In genomic region chr1:228097333-228098081, GRCh38 we compare ENCODE assay signal across 2 cellular contexts.
TF ChIP-seq lines count a peak whose summit lies in the region.

No MANE protein-coding gene starts in this region.

TF ChIP-seq in SK-N-SH, 30 proteins besides CTCF, POLR2A, EP300 and RAD21 (continued from another document):
- TF ChIP-seq YY1 (IDR thresholded peaks at IDR 0.05; ENCODE audit: low read depth) (no peak), GATA2 (CRISPR knock-in tag; IDR thresholded peaks at IDR 0.05) (no peak), SIN3A (IDR thresholded peaks at IDR 0.05; ENCODE audit: borderline replicate concordance, low read depth, low read length) (no peak)
- TF ChIP-seq, protein P1, sequence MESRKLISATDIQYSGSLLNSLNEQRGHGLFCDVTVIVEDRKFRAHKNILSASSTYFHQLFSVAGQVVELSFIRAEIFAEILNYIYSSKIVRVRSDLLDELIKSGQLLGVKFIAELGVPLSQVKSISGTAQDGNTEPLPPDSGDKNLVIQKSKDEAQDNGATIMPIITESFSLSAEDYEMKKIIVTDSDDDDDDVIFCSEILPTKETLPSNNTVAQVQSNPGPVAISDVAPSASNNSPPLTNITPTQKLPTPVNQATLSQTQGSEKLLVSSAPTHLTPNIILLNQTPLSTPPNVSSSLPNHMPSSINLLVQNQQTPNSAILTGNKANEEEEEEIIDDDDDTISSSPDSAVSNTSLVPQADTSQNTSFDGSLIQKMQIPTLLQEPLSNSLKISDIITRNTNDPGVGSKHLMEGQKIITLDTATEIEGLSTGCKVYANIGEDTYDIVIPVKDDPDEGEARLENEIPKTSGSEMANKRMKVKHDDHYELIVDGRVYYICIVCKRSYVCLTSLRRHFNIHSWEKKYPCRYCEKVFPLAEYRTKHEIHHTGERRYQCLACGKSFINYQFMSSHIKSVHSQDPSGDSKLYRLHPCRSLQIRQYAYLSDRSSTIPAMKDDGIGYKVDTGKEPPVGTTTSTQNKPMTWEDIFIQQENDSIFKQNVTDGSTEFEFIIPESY (IDR thresholded peaks at IDR 0.05; ENCODE audit: borderline replicate concordance, low read depth) = no peak
TF ChIP-seq in SK-N-SH: peak in this region for 0.

TF ChIP-seq in SK-N-SH treated with all-trans-retinoic acid at 6 μM for 48 hours, 23 proteins besides CTCF, POLR2A, EP300 and RAD21 (continued from another document):
- TF ChIP-seq, protein P2, sequence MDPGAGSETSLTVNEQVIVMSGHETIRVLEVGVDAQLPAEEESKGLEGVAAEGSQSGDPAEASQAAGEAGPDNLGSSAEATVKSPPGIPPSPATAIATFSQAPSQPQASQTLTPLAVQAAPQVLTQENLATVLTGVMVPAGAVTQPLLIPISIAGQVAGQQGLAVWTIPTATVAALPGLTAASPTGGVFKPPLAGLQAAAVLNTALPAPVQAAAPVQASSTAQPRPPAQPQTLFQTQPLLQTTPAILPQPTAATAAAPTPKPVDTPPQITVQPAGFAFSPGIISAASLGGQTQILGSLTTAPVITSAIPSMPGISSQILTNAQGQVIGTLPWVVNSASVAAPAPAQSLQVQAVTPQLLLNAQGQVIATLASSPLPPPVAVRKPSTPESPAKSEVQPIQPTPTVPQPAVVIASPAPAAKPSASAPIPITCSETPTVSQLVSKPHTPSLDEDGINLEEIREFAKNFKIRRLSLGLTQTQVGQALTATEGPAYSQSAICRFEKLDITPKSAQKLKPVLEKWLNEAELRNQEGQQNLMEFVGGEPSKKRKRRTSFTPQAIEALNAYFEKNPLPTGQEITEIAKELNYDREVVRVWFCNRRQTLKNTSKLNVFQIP (CRISPR knock-in tag; IDR thresholded peaks at IDR 0.05; ENCODE audit: borderline replicate concordance, low read depth) = no peak
- TF ChIP-seq ARNTL (CRISPR knock-in tag; IDR thresholded peaks at IDR 0.05; ENCODE audit: borderline replicate concordance, low read depth) (no peak), ZNF8 (CRISPR knock-in tag; IDR thresholded peaks at IDR 0.05) (no peak), TSHZ2 (CRISPR knock-in tag; IDR thresholded peaks at IDR 0.05) (no peak), OSR1 (CRISPR knock-in tag; IDR thresholded peaks at IDR 0.05) (no peak), ZC3H10 (CRISPR knock-in tag; IDR thresholded peaks at IDR 0.05) (no peak)
